In genomic region chr6:32183030-32183429, GRCh38 we compare ENCODE assay signal across 15 cellular contexts. TPM values are rescaled to one million over a fixed set of nuclear protein-coding genes. Genes with fewer than 3 reads are reported as not detected.
DNase-seq lines count a peak whose midpoint lies in the region; ATAC-seq and TF ChIP-seq lines count a peak whose summit lies in the region.
"Had no signal": no experiment of that assay in that cellular context is flagged by ENCODE, and none has a peak within 500 bp of the region (broad histone marks: within the 10 kb centered on the region; RNA-seq: fewer than 3 reads in every experiment).

No MANE protein-coding gene starts in this region.

- TF ChIP-seq CTCF in cardiac muscle cell (IDR thresholded peaks at IDR 0.05; ENCODE audit: low read depth, low read length) (no peak), upper lobe of left lung (IDR thresholded peaks at IDR 0.05) (no peak), GM23338 (conservative IDR thresholded peaks at IDR 0.05; ENCODE audit: low read depth in 2 of 2) (no peak)

- peaks cover 6% of the 10 kb centered on the region for H3K4me1 ChIP-seq in cardiac muscle cell (ENCODE audit: low read depth)
- H3K4me1 ChIP-seq in upper lobe of left lung, result peaks cover 48 to 67% (median 59%) of the 10 kb centered on the region in 4 donors
- peaks cover 9% of the 10 kb centered on the region; the same call in 1 of the 2 replicates for H3K4me1 ChIP-seq in GM23338 (ENCODE audit: insufficient read depth)

- H2AFZ ChIP-seq in GM23338, result no peak overlapping the region

- H3K27me3 Mint-ChIP-seq in activated naive CD8-positive, alpha-beta T cell treated with anti-CD3 and anti-CD28 coated beads, Interleukin-2, amount 50 U/mL, for 24 hours, result no peaks in the 10 kb centered on the region
- H3K27me3 Mint-ChIP-seq in naive thymus-derived CD8-positive, alpha-beta T cell, result no peaks in the 10 kb centered on the region
- H3K27me3 Mint-ChIP-seq in GM23338 (ENCODE audit: insufficient read depth, low read depth, poor library complexity), result peaks cover 17% of the 10 kb centered on the region

- H3K27ac Mint-ChIP-seq in activated naive CD8-positive, alpha-beta T cell treated with anti-CD3 and anti-CD28 coated beads, Interleukin-2, amount 50 U/mL, for 24 hours, result peak overlapping the region; percentile 59
- peak overlapping the region in 6 of 10 donors; percentile 24 to 71 (median 44) for H3K27ac Mint-ChIP-seq in naive thymus-derived CD8-positive, alpha-beta T cell
- no peak overlapping the region for H3K27ac Mint-ChIP-seq in GM23338
- H3K27ac Mint-ChIP-seq: natural killer cell had no signal

- WGBS in upper lobe of left lung, 2 donors, result 76 to 85% methylated on average over 3 of the region's 3 CpGs

- TF ChIP-seq POLR2A in upper lobe of left lung (IDR thresholded peaks at IDR 0.05), result no peak

- peaks cover 49% of the 10 kb centered on the region for H3K36me3 Mint-ChIP-seq in activated naive CD8-positive, alpha-beta T cell treated with anti-CD3 and anti-CD28 coated beads, Interleukin-2, amount 50 U/mL, for 24 hours (ENCODE audit: low read depth)
- peaks cover 6 to 80% (median 14%) of the 10 kb centered on the region in 3 donors for H3K36me3 Mint-ChIP-seq in naive thymus-derived CD8-positive, alpha-beta T cell
- H3K36me3 Mint-ChIP-seq in GM23338 (ENCODE audit: low read depth), result peaks cover 71% of the 10 kb centered on the region

- no peaks in the 10 kb centered on the region for H3K9me3 Mint-ChIP-seq in activated naive CD8-positive, alpha-beta T cell treated with anti-CD3 and anti-CD28 coated beads, Interleukin-2, amount 50 U/mL, for 24 hours
- no peaks in the 10 kb centered on the region for H3K9me3 Mint-ChIP-seq in naive thymus-derived CD8-positive, alpha-beta T cell
- no peaks in the 10 kb centered on the region for H3K9me3 Mint-ChIP-seq in GM23338
- H3K9me3 Mint-ChIP-seq: natural killer cell had no signal

- H3K4me3 Mint-ChIP-seq in activated naive CD8-positive, alpha-beta T cell treated with anti-CD3 and anti-CD28 coated beads, Interleukin-2, amount 50 U/mL, for 24 hours, result no peak overlapping the region
- peak overlapping the region in 1 of 10 donors; percentile 1 for H3K4me3 Mint-ChIP-seq in naive thymus-derived CD8-positive, alpha-beta T cell
- no peak overlapping the region for H3K4me3 Mint-ChIP-seq in GM23338
- H3K4me3 Mint-ChIP-seq: natural killer cell had no signal

- peaks cover 13% of the 10 kb centered on the region for H3K79me2 ChIP-seq in GM23338 (replicated peaks; ENCODE audit: insufficient read depth)

- POLR2A ChIA-PET in naive thymus-derived CD8-positive, alpha-beta T cell (lab: Charles Lee), result interaction anchor here (0.9 to 9.4 kb wide), 4 partner anchors 9 to 55 kb away, joined by 3 to 303 read pairs (median 3); partner anchors contain the start of genes ATF6B, EGFL8, GPSM3 and PBX2

- TF ChIP-seq EP300 in upper lobe of left lung (IDR thresholded peaks at IDR 0.05), result no peak

- H3K27ac ChIP-seq in cardiac muscle cell (peak overlapping the region; percentile 71), upper lobe of left lung (peak overlapping the region; percentile 72 to 98 (median 95)), GM23338 (ENCODE audit: low read depth) (no peak overlapping the region)
- H3K27ac ChIP-seq: thoracic aorta had no signal

- ATAC-seq in left cardiac atrium (no peak), upper lobe of left lung (ENCODE audit: low FRiP score in 2 of 2) (no peak), GM23338 (no peak)
- ATAC-seq in activated naive CD8-positive, alpha-beta T cell treated with anti-CD3 and anti-CD28 coated beads, Interleukin-2, amount 50 U/mL, for 24 hours, result no peak
- no peak for ATAC-seq in naive thymus-derived CD8-positive, alpha-beta T cell
- ATAC-seq: natural killer cell had no signal

- H3K9me3 ChIP-seq in cardiac muscle cell (ENCODE audit: low read depth) (no peaks in the 10 kb centered on the region), upper lobe of left lung (no peaks in the 10 kb centered on the region)
- H3K9me3 ChIP-seq: thoracic aorta had no signal

- H3K4me3 ChIP-seq in cardiac muscle cell (no peak overlapping the region), upper lobe of left lung (peak overlapping the region in 3 of 4 donors; percentile 7 to 41 (median 20)), GM23338 (no peak overlapping the region)
- H3K4me3 ChIP-seq: thoracic aorta had no signal

- H4K20me1 ChIP-seq in GM23338 (replicated peaks; ENCODE audit: insufficient read depth), result no peaks in the 10 kb centered on the region

- no peaks in the 10 kb centered on the region for H3K9me2 ChIP-seq in GM23338 (ENCODE audit: insufficient read depth)

- H3K27me3 ChIP-seq in cardiac muscle cell, result no peaks in the 10 kb centered on the region
- H3K27me3 ChIP-seq in upper lobe of left lung, result no peaks in the 10 kb centered on the region
- no peaks in the 10 kb centered on the region for H3K27me3 ChIP-seq in GM23338 (ENCODE audit: insufficient read depth)

- no peak for DNase-seq in cardiac muscle cell (ENCODE audit: low read depth in 1 of 2, low spot score in 1 of 2)
- no peak for DNase-seq in left cardiac atrium
- no peak for DNase-seq in activated naive CD8-positive, alpha-beta T cell treated with anti-CD3 and anti-CD28 coated beads, Interleukin-2, amount 50 U/mL, for 24 hours
- no peak for DNase-seq in naive thymus-derived CD8-positive, alpha-beta T cell
- DNase-seq in upper lobe of left lung, result no peak
- DNase-seq in amygdala (lab: John Stamatoyannopoulos, UW), result no peak
- DNase-seq in GF-D8 (lab: John Stamatoyannopoulos, UW), result no peak
- no peak for DNase-seq in GM23338 (ENCODE audit: low spot score)
- DNase-seq: DMS153; effector CD8-positive, alpha-beta T cell; islet precursor cell; natural killer cell; NCI-H2171 treated with DMSO at 0.1 percent for 48 hours; SIG-M5 had no signal

- H3K4me2 ChIP-seq in GM23338, result no peak overlapping the region

- H3K36me3 ChIP-seq in cardiac muscle cell, result peaks cover 15% of the 10 kb centered on the region
- peaks cover 7 to 56% (median 34%) of the 10 kb centered on the region in 4 donors for H3K36me3 ChIP-seq in upper lobe of left lung
- H3K36me3 ChIP-seq in GM23338 (ENCODE audit: insufficient read depth), result peaks cover 5% of the 10 kb centered on the region

- H3F3A ChIP-seq in GM23338 (replicated peaks; ENCODE audit: low read depth), result peaks cover 13% of the 10 kb centered on the region

- intact Hi-C loops in left cardiac atrium (cut with DNase I), result no loop called here

- peaks cover 67% of the 10 kb centered on the region for H3K4me1 Mint-ChIP-seq in activated naive CD8-positive, alpha-beta T cell treated with anti-CD3 and anti-CD28 coated beads, Interleukin-2, amount 50 U/mL, for 24 hours
- H3K4me1 Mint-ChIP-seq in naive thymus-derived CD8-positive, alpha-beta T cell, result peaks cover 36 to 73% (median 71%) of the 10 kb centered on the region in 4 donors
- peaks cover 38% of the 10 kb centered on the region for H3K4me1 Mint-ChIP-seq in GM23338

TF ChIP-seq in GM23338, 12 proteins besides CTCF, POLR2A, EP300 and RAD21 (continues in another document):
- no peak for TF ChIP-seq NANOG (IDR thresholded peaks at IDR 0.05; ENCODE audit: borderline replicate concordance)
- TF ChIP-seq ZNF331 (CRISPR knock-in tag; IDR thresholded peaks at IDR 0.05; ENCODE audit: low read depth), result no peak
- no peak for TF ChIP-seq ZNF114 (CRISPR knock-in tag; IDR thresholded peaks at IDR 0.05)
- no peak for TF ChIP-seq CREB1 (CRISPR knock-in tag; IDR thresholded peaks at IDR 0.05; ENCODE audit: low read depth)
- TF ChIP-seq EZH2 (IDR thresholded peaks at IDR 0.05; ENCODE audit: low read depth, unreplicated experiment), result no peak

RNA-seq across cellular contexts. Expression of gene AGER, which starts 1.0 kb away (rescaled TPM):
- total RNA-seq in cardiac muscle cell, result 5.0 and 13.5 TPM in 2 replicates
- polyA plus RNA-seq in cardiac muscle cell, result 4.8 and 9.8 TPM in 2 replicates
- 1 to 10 TPM; 2.4 to 2.8 TPM for total RNA-seq in left cardiac atrium
- total RNA-seq in naive thymus-derived CD8-positive, alpha-beta T cell, result 10 to 100 TPM; 56.0 to 60.3 TPM
- polyA plus RNA-seq in naive thymus-derived CD8-positive, alpha-beta T cell, result 1 to 10 TPM in 1 of 3 donors, under 1 TPM in 2; 0.09 to 1.9 (median 0.25) TPM
- 1,000 to 10,000 TPM in 5 of 6 donors, 100 to 1,000 TPM in 1; 543 to 2,806 (median 1,294) TPM for total RNA-seq in upper lobe of left lung
- total RNA-seq in GM23338 (2014; rRNA removed; shearing (Covaris generic)), result 2.0 and 2.3 TPM in 2 replicates
- polyA plus RNA-seq in GM23338 (2016; fragmentation: Nextera tagmentation; extraction: Ambion mirVana), result 3.4 and 5.0 TPM in 2 replicates

RNA-seq across cellular contexts. Expression of gene RNF5, which starts 4.8 kb away (rescaled TPM):
- total RNA-seq in cardiac muscle cell (180 and 188 TPM in 2 replicates), left cardiac atrium (10 to 100 TPM; 73.0 to 77.9 TPM), upper lobe of left lung (10 to 100 TPM; 23.0 to 73.6 (median 59.1) TPM)
- polyA plus RNA-seq in cardiac muscle cell (232 and 237 TPM in 2 replicates), GM23338 (2016; fragmentation: Nextera tagmentation; extraction: Ambion mirVana) (164 and 173 TPM in 2 replicates)
- total RNA-seq in naive thymus-derived CD8-positive, alpha-beta T cell, result 10 to 100 TPM; 38.6 to 40.0 TPM
- 100 to 1,000 TPM; 102 to 117 (median 102) TPM for polyA plus RNA-seq in naive thymus-derived CD8-positive, alpha-beta T cell
- total RNA-seq in GM23338 (2014; rRNA removed; shearing (Covaris generic)), result 119 and 127 TPM in 2 replicates

RNA-seq across cellular contexts. Expression of gene PBX2, which starts 7.0 kb away (rescaled TPM):
- total RNA-seq in cardiac muscle cell, result 124 and 130 TPM in 2 replicates
- polyA plus RNA-seq in cardiac muscle cell, result 17.3 and 23.9 TPM in 2 replicates
- total RNA-seq in left cardiac atrium, result 10 to 100 TPM; 43.7 to 47.7 TPM
- total RNA-seq in naive thymus-derived CD8-positive, alpha-beta T cell, result 100 to 1,000 TPM; 173 to 174 TPM
- polyA plus RNA-seq in naive thymus-derived CD8-positive, alpha-beta T cell, result 1 to 10 TPM; 1.6 to 2.2 (median 2.0) TPM
- total RNA-seq in upper lobe of left lung, result 100 to 1,000 TPM in 1 of 6 donors, 10 to 100 TPM in 5; 78.6 to 147 (median 93.4) TPM
- 89.4 and 111 TPM in 2 replicates for total RNA-seq in GM23338 (2014; rRNA removed; shearing (Covaris generic))
- 7.2 and 8.5 TPM in 2 replicates for polyA plus RNA-seq in GM23338 (2016; fragmentation: Nextera tagmentation; extraction: Ambion mirVana)

RNA-seq across cellular contexts. Expression of gene AGPAT1, which starts 7.1 kb away (rescaled TPM):
- 128 and 146 TPM in 2 replicates for total RNA-seq in cardiac muscle cell
- polyA plus RNA-seq in cardiac muscle cell, result 69.3 and 69.6 TPM in 2 replicates
- total RNA-seq in left cardiac atrium, result 10 to 100 TPM; 54.8 to 58.1 TPM
- 10 to 100 TPM; 27.5 to 28.6 TPM for total RNA-seq in naive thymus-derived CD8-positive, alpha-beta T cell
- 10 to 100 TPM; 16.3 to 19.5 (median 19.1) TPM for polyA plus RNA-seq in naive thymus-derived CD8-positive, alpha-beta T cell
- 10 to 100 TPM; 25.9 to 54.5 (median 32.6) TPM for total RNA-seq in upper lobe of left lung
- total RNA-seq in GM23338 (2014; rRNA removed; shearing (Covaris generic)), result 58.8 and 82.1 TPM in 2 replicates
- 39.5 and 39.8 TPM in 2 replicates for polyA plus RNA-seq in GM23338 (2016; fragmentation: Nextera tagmentation; extraction: Ambion mirVana)

RNA-seq across cellular contexts. Expression of gene GPSM3, which starts 9.4 kb away (rescaled TPM):
- total RNA-seq in cardiac muscle cell, result 16.7 and 18.0 TPM in 2 replicates
- polyA plus RNA-seq in cardiac muscle cell, result 14.5 and 17.4 TPM in 2 replicates
- total RNA-seq in left cardiac atrium, result 10 to 100 TPM in 1 of 2 donors, 1 to 10 TPM in 1; 8.5 to 15.8 TPM
- 100 to 1,000 TPM; 274 to 276 TPM for total RNA-seq in naive thymus-derived CD8-positive, alpha-beta T cell
- polyA plus RNA-seq in naive thymus-derived CD8-positive, alpha-beta T cell, result 100 to 1,000 TPM; 106 to 144 (median 138) TPM
- total RNA-seq in upper lobe of left lung, result 10 to 100 TPM; 18.9 to 80.4 (median 30.6) TPM
- 4.7 and 7.8 TPM in 2 replicates for total RNA-seq in GM23338 (2014; rRNA removed; shearing (Covaris generic))
- polyA plus RNA-seq in GM23338 (2016; fragmentation: Nextera tagmentation; extraction: Ambion mirVana), result 5.5 and 5.9 TPM in 2 replicates

Comparison
In these comparisons a context has a peak if more than half of its experiments do, and no peak if none do; other contexts are left out.
1. H3K4me3 ChIP-seq: peak in upper lobe of left lung (3 of 4); none in cardiac muscle cell (single experiment) and GM23338 (single experiment).
2. RNA of gene AGER, which starts 1.0 kb away (total RNA-seq): 543 to 2,806 TPM in upper lobe of left lung; 56.0 to 60.3 TPM in naive thymus-derived CD8-positive, alpha-beta T cell, 5.0 to 13.5 TPM in cardiac muscle cell, 2.4 to 2.8 TPM in left cardiac atrium and 2.0 to 2.3 TPM in GM23338; every median in the first group is over 4 times any median in the second.